Comparison of ENCODE assay signal across 1 cellular context in the genomic region with DNA sequence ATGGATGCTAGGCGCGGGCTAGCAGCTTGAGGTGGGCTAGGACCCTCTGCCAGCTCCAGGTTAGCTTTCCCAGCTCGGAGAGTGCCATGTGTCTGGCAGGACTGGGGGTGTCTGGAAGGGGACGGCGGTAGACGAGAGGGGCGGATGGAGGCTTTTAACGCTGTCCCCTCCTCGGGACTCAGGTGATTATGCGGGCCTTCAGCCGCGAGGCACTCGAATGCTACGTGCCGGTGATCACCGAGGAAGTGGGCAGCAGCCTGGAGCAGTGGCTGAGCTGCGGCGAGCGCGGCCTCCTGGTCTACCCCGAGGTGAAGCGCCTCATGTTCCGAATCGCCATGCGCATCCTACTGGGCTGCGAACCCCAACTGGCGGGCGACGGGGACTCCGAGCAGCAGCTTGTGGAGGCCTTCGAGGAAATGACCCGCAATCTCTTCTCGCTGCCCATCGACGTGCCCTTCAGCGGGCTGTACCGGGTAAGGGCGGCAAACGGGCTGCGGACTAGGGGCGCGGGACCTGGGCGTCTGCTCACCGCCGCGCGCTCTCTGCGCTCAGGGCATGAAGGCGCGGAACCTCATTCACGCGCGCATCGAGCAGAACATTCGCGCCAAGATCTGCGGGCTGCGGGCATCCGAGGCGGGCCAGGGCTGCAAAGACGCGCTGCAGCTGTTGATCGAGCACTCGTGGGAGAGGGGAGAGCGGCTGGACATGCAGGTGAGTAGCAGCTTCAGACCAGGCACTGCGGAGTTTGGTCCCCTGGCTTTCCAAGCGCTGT.
TF ChIP-seq lines count a peak whose summit lies in the region.

No MANE protein-coding gene starts in this region.

TF ChIP-seq in WTC11, 78 proteins besides CTCF, POLR2A, EP300 and RAD21 (continued from another document):
- TF ChIP-seq, protein P1, sequence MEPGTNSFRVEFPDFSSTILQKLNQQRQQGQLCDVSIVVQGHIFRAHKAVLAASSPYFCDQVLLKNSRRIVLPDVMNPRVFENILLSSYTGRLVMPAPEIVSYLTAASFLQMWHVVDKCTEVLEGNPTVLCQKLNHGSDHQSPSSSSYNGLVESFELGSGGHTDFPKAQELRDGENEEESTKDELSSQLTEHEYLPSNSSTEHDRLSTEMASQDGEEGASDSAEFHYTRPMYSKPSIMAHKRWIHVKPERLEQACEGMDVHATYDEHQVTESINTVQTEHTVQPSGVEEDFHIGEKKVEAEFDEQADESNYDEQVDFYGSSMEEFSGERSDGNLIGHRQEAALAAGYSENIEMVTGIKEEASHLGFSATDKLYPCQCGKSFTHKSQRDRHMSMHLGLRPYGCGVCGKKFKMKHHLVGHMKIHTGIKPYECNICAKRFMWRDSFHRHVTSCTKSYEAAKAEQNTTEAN (CRISPR knock-in tag; IDR thresholded peaks at IDR 0.05) = no peak
- TF ChIP-seq, protein P2, sequence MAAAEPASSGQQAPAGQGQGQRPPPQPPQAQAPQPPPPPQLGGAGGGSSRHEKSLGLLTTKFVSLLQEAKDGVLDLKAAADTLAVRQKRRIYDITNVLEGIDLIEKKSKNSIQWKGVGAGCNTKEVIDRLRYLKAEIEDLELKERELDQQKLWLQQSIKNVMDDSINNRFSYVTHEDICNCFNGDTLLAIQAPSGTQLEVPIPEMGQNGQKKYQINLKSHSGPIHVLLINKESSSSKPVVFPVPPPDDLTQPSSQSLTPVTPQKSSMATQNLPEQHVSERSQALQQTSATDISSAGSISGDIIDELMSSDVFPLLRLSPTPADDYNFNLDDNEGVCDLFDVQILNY (CRISPR knock-in tag; IDR thresholded peaks at IDR 0.05) = 0 out of 2 replicates have a peak, but pooled peaks have one; percentile 7
- TF ChIP-seq CREB1 (CRISPR knock-in tag; IDR thresholded peaks at IDR 0.05) (no peak), RORB (CRISPR knock-in tag; IDR thresholded peaks at IDR 0.05) (no peak), ETV6 (CRISPR knock-in tag; IDR thresholded peaks at IDR 0.05) (no peak), ZNF232 (CRISPR knock-in tag; IDR thresholded peaks at IDR 0.05) (no peak), ZNF121 (CRISPR knock-in tag; IDR thresholded peaks at IDR 0.05) (no peak), JUN (CRISPR knock-in tag; IDR thresholded peaks at IDR 0.05) (no peak), AFF4 (CRISPR knock-in tag; IDR thresholded peaks at IDR 0.05; ENCODE audit: borderline replicate concordance) (no peak), ESRRA (CRISPR knock-in tag; IDR thresholded peaks at IDR 0.05; ENCODE audit: borderline replicate concordance) (0 out of 2 replicates have a peak, but pooled peaks have one; percentile 32)
- TF ChIP-seq, protein P3, sequence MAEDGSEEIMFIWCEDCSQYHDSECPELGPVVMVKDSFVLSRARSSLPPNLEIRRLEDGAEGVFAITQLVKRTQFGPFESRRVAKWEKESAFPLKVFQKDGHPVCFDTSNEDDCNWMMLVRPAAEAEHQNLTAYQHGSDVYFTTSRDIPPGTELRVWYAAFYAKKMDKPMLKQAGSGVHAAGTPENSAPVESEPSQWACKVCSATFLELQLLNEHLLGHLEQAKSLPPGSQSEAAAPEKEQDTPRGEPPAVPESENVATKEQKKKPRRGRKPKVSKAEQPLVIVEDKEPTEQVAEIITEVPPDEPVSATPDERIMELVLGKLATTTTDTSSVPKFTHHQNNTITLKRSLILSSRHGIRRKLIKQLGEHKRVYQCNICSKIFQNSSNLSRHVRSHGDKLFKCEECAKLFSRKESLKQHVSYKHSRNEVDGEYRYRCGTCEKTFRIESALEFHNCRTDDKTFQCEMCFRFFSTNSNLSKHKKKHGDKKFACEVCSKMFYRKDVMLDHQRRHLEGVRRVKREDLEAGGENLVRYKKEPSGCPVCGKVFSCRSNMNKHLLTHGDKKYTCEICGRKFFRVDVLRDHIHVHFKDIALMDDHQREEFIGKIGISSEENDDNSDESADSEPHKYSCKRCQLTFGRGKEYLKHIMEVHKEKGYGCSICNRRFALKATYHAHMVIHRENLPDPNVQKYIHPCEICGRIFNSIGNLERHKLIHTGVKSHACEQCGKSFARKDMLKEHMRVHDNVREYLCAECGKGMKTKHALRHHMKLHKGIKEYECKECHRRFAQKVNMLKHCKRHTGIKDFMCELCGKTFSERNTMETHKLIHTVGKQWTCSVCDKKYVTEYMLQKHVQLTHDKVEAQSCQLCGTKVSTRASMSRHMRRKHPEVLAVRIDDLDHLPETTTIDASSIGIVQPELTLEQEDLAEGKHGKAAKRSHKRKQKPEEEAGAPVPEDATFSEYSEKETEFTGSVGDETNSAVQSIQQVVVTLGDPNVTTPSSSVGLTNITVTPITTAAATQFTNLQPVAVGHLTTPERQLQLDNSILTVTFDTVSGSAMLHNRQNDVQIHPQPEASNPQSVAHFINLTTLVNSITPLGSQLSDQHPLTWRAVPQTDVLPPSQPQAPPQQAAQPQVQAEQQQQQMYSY (CRISPR knock-in tag; IDR thresholded peaks at IDR 0.05) = 0 out of 2 replicates have a peak, but pooled peaks have one; percentile 29
- TF ChIP-seq, protein P4, sequence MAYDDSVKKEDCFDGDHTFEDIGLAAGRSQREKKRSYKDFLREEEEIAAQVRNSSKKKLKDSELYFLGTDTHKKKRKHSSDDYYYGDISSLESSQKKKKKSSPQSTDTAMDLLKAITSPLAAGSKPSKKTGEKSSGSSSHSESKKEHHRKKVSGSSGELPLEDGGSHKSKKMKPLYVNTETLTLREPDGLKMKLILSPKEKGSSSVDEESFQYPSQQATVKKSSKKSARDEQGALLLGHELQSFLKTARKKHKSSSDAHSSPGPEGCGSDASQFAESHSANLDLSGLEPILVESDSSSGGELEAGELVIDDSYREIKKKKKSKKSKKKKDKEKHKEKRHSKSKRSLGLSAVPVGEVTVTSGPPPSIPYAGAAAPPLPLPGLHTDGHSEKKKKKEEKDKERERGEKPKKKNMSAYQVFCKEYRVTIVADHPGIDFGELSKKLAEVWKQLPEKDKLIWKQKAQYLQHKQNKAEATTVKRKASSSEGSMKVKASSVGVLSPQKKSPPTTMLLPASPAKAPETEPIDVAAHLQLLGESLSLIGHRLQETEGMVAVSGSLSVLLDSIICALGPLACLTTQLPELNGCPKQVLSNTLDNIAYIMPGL (CRISPR knock-in tag; IDR thresholded peaks at IDR 0.05) = peak; percentile 63; the same call in 1 of the 2 replicates
- TF ChIP-seq, protein P5, sequence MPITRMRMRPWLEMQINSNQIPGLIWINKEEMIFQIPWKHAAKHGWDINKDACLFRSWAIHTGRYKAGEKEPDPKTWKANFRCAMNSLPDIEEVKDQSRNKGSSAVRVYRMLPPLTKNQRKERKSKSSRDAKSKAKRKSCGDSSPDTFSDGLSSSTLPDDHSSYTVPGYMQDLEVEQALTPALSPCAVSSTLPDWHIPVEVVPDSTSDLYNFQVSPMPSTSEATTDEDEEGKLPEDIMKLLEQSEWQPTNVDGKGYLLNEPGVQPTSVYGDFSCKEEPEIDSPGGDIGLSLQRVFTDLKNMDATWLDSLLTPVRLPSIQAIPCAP (CRISPR knock-in tag; IDR thresholded peaks at IDR 0.05) = no peak
